In genomic region chr1:89622895-89623294, GRCh38 we compare ENCODE assay signal across 15 cellular contexts. TPM values are rescaled to one million over a fixed set of nuclear protein-coding genes. Genes with fewer than 3 reads are reported as not detected.
DNase-seq lines count a peak whose midpoint lies in the region; ATAC-seq and TF ChIP-seq lines count a peak whose summit lies in the region.
"Had no signal": no experiment of that assay in that cellular context is flagged by ENCODE, and none has a peak within 500 bp of the region (broad histone marks: within the 10 kb centered on the region; RNA-seq: fewer than 3 reads in every experiment).

No MANE protein-coding gene starts in this region.

- H3K4me1 ChIP-seq in breast epithelium (no peaks in the 10 kb centered on the region), RWPE2 (ENCODE audit: insufficient read depth, poor library complexity, severe bottlenecking) (no peaks in the 10 kb centered on the region)
- H3K4me1 ChIP-seq: thyroid gland had no signal

- no peaks in the 10 kb centered on the region for H3K27me3 Mint-ChIP-seq in MCF 10A (ENCODE audit: insufficient read depth, unreplicated experiment)

- H3K4me3 Mint-ChIP-seq in MCF 10A (ENCODE audit: unreplicated experiment), result no peak overlapping the region

- POLR2A ChIA-PET in MCF 10A (lab: Yijun Ruan, JAX), result interaction anchor here (0.6 to 1.6 kb wide), 2 partner anchors 18 to 19 kb away, joined by 3 to 5 read pairs; no protein-coding TSS in a partner anchor

- H3K27me3 ChIP-seq in breast epithelium (no peaks in the 10 kb centered on the region), RWPE2 (ENCODE audit: insufficient read depth, poor library complexity, severe bottlenecking) (no peaks in the 10 kb centered on the region)
- H3K27me3 ChIP-seq: thyroid gland had no signal

- H3K4me3 ChIP-seq in breast epithelium, result no peak overlapping the region
- H3K4me3 ChIP-seq in RWPE2 (ENCODE audit: severe bottlenecking), result no peak overlapping the region
- no peak overlapping the region for H3K4me3 ChIP-seq in epithelial cell of esophagus (ENCODE audit: low read length)
- H3K4me3 ChIP-seq: thyroid gland had no signal

- TF ChIP-seq CTCF in MCF 10A (IDR thresholded peaks at IDR 0.05; ENCODE audit: unreplicated experiment) (no peak), breast epithelium (IDR thresholded peaks at IDR 0.05) (no peak), RWPE2 (IDR thresholded peaks at IDR 0.05; ENCODE audit: poor library complexity, severe bottlenecking) (peak; percentile 33), epithelial cell of esophagus (IDR thresholded peaks at IDR 0.05; ENCODE audit: insufficient read depth, low read depth, low read length, missing control alignments) (peak; percentile 32)

- intact Hi-C loops in MCF 10A (cut with micrococcal nuclease), result no loop called here
- intact Hi-C loops in breast epithelium (cut with DNase I; ENCODE audit: low total_unique reads), result no loop called here

- H3K9me3 ChIP-seq in breast epithelium (no peaks in the 10 kb centered on the region), RWPE2 (ENCODE audit: severe bottlenecking) (no peaks in the 10 kb centered on the region)
- H3K9me3 ChIP-seq: thyroid gland had no signal

- H3K4me1 Mint-ChIP-seq in MCF 10A (ENCODE audit: insufficient read depth, unreplicated experiment), result no peaks in the 10 kb centered on the region

- no peaks in the 10 kb centered on the region for H3K36me3 Mint-ChIP-seq in MCF 10A (ENCODE audit: insufficient read depth, unreplicated experiment)

- ATAC-seq in RWPE2 (ENCODE audit: low read depth), result no peak
- ATAC-seq in GM21423 (IDR thresholded peaks at IDR 0.05; ENCODE audit: unreplicated experiment), result no peak
- ATAC-seq: sciatic nerve had no signal

- no TSS peak for BruUV-seq in MCF 10A (replicated peaks; lab: Mats Ljungman, UMichigan)

- no peaks in the 10 kb centered on the region for H3K9me3 Mint-ChIP-seq in MCF 10A (ENCODE audit: unreplicated experiment)

- DNase-seq in MCF 10A (ENCODE audit: unreplicated experiment) (peak; percentile 14), breast epithelium (ENCODE audit: low spot score in 2 of 2) (no peak), RWPE2 (ENCODE audit: low spot score) (no peak), epithelial cell of esophagus (ENCODE audit: low read depth) (peak; percentile 21), substantia nigra (lab: John Stamatoyannopoulos, UW) (no peak), HK-2 (ENCODE audit: unreplicated experiment) (no peak), NK-92 (lab: John Stamatoyannopoulos, UW; ENCODE audit: unreplicated experiment) (no peak)
- DNase-seq: activated CD4-positive, alpha-beta T cell treated with anti-CD3 and anti-CD28 coated beads, Interleukin-2, amount 50 U/mL, for 1 hour; activated naive CD4-positive, alpha-beta T cell; C1 segment of cervical spinal cord; Karpas-422; NCI-H510A; thyroid gland had no signal

- H3K27ac Mint-ChIP-seq in MCF 10A (ENCODE audit: low read depth, unreplicated experiment), result no peak overlapping the region

- no peaks in the 10 kb centered on the region for H3K36me3 ChIP-seq in breast epithelium
- H3K36me3 ChIP-seq in RWPE2 (ENCODE audit: low read depth), result no peaks in the 10 kb centered on the region
- H3K36me3 ChIP-seq: thyroid gland had no signal

- CTCF ChIA-PET in MCF 10A (lab: Yijun Ruan, JAX), result interaction anchor here (0.9 to 6.1 kb wide), 9 partner anchors 9 to 140 kb away, joined by 3 to 39 read pairs (median 5); no protein-coding TSS in a partner anchor

- TF ChIP-seq POLR2A in breast epithelium (IDR thresholded peaks at IDR 0.05), result no peak

- no peak overlapping the region for H3K27ac ChIP-seq in breast epithelium
- no peak overlapping the region for H3K27ac ChIP-seq in RWPE2 (ENCODE audit: poor library complexity, severe bottlenecking)
- peak overlapping the region; percentile 89 for H3K27ac ChIP-seq in substantia nigra (ENCODE audit: low read depth, low read length, poor library complexity, severe bottlenecking)
- H3K27ac ChIP-seq: thyroid gland had no signal

RNA-seq across cellular contexts. Expression of gene LRRC8C, which starts 10.0 kb away (rescaled TPM):
- 4.4 TPM in 2 replicates for total RNA-seq in MCF 10A (2022)
- 10 to 100 TPM; 10.8 to 14.6 (median 12.9) TPM for total RNA-seq in breast epithelium

Comparison
In these comparisons a context has a peak if more than half of its experiments do, and no peak if none do; other contexts are left out.
1. DNase-seq: peak in MCF 10A (single experiment) and epithelial cell of esophagus (single experiment); none in breast epithelium (0 of 2), RWPE2 (single experiment), substantia nigra (0 of 49), HK-2 (single experiment) and NK-92 (single experiment).
2. CTCF ChIP-seq: peak in RWPE2 (single experiment) and epithelial cell of esophagus (single experiment); none in MCF 10A (single experiment) and breast epithelium (0 of 3).